1 cellular context compared by ENCODE assay signal in genomic region chr2:208620487-208620978, GRCh38.
TF ChIP-seq lines count a peak whose summit lies in the region.

No MANE protein-coding gene starts in this region.

TF ChIP-seq in K562, 482 proteins besides CTCF, POLR2A, EP300 and RAD21 (continued from another document):
- no peak for TF ChIP-seq RERE (CRISPR knock-in tag; IDR thresholded peaks at IDR 0.05; ENCODE audit: borderline replicate concordance)
- no peak for TF ChIP-seq L3MBTL2 (IDR thresholded peaks at IDR 0.05)
- TF ChIP-seq FOXM1 (IDR thresholded peaks at IDR 0.05; ENCODE audit: low read depth), result no peak
- TF ChIP-seq FOXM1 (CRISPR knock-in tag; IDR thresholded peaks at IDR 0.05; ENCODE audit: low read depth), result no peak
